Comparison of ENCODE assay signal across 8 cellular contexts in the genomic region with DNA sequence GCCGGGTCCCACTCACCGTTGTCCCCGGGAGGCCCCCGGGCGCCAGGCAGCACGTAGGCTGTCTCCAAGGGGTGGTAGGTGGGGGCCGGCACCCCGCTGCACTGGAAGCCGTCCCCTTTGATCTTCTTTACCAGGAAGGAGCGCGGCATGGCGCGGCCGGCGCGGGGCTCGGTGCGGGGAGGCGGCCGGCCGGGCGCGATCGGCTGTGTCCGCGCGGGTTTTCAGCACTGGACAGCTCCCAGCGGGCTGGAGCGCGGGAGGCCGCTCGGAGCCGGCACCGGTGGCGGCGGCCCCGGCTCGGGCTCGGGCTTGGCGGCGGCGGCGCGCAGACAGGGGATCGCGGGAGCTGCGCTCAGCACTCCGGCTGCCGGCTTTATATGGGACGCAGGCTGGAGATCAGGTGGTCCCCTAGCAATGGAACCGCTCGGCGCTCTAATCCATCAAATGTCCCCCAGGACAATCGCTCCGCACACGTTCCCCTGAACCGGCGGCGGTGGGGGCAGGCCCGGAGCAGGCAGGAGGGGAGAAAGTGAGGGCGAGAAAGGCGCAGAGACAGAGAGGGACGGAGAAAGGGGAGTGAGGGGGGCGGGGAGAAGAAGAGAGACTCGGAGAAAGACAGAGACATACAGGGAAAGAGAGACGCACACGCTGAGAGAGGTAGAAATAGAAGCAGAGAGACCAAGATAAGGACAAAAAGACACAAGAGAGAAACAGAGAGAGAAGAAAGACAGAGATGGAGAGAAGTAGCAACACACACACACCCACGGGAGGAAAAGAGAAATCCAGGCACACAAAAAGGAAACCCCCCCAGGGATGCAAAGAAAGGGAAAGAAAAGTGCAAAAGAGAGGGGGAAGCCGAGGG. TPM values are rescaled to one million over a fixed set of nuclear protein-coding genes. Genes with fewer than 3 reads are reported as not detected.
A peak's percentile ranks its signal among the peaks of the same experiment; 100 is the strongest.
DNase-seq lines count a peak whose midpoint lies in the region; ATAC-seq and TF ChIP-seq lines count a peak whose summit lies in the region.
"Had no signal": no experiment of that assay in that cellular context is flagged by ENCODE, and none has a peak within 500 bp of the region (broad histone marks: within the 10 kb centered on the region; RNA-seq: fewer than 3 reads in every experiment).

A gene (minus strand): TSS at position 350 of the 862 bp plus-strand sequence. CDS start 201 bp downstream, at position 149.

- intact Hi-C loops in activated naive CD4-positive, alpha-beta T cell treated with anti-CD3 and anti-CD28 coated beads for 36 hours (cut with micrococcal nuclease) = no loop called here
- intact Hi-C loops in ovary (cut with DNase I) = no loop called here

- H3K4me3 ChIP-seq in HAP-1 (no peak within 1 kb of the TSS), Peyer's patch (peak within 1 kb of the TSS in 1 of 4 donors; percentile 26), ovary (no peak within 1 kb of the TSS), tibial nerve (peak within 1 kb of the TSS in 1 of 4 donors; percentile 14)

- no peaks in the 10 kb centered on the region for H3K9me3 ChIP-seq in HAP-1
- no peaks in the 10 kb centered on the region for H3K9me3 ChIP-seq in Peyer's patch
- H3K9me3 ChIP-seq in ovary = no peaks in the 10 kb centered on the region
- no peaks in the 10 kb centered on the region for H3K9me3 ChIP-seq in tibial nerve

- 1 to 2% (median 2%) methylated on average over 40 to 69 of the region's 69 CpGs for WGBS in ovary, 3 donors
- WGBS in tibial nerve, 2 donors = 1 to 3% methylated on average over 59 to 60 of the region's 69 CpGs

- no peaks in the 10 kb centered on the region for H3K9me3 Mint-ChIP-seq in activated naive CD4-positive, alpha-beta T cell treated with anti-CD3 and anti-CD28 coated beads for 36 hours
- peaks cover 7% of the 10 kb centered on the region for H3K9me3 Mint-ChIP-seq in glutamatergic neuron (ENCODE audit: unreplicated experiment)

- no peaks in the 10 kb centered on the region for H3K36me3 Mint-ChIP-seq in activated naive CD4-positive, alpha-beta T cell treated with anti-CD3 and anti-CD28 coated beads for 36 hours (ENCODE audit: low read depth)
- H3K36me3 Mint-ChIP-seq in glutamatergic neuron (ENCODE audit: unreplicated experiment) = peaks cover 5% of the 10 kb centered on the region

- H3K4me3 Mint-ChIP-seq in activated naive CD4-positive, alpha-beta T cell treated with anti-CD3 and anti-CD28 coated beads for 36 hours = no peak within 1 kb of the TSS
- H3K4me3 Mint-ChIP-seq in glutamatergic neuron (ENCODE audit: unreplicated experiment) = peak within 1 kb of the TSS; percentile 96

- TF ChIP-seq EP300 in ovary (IDR thresholded peaks at IDR 0.05) (no peak), tibial nerve (IDR thresholded peaks at IDR 0.05) (no peak)

- peaks cover 71% of the 10 kb centered on the region for H3K27me3 Mint-ChIP-seq in activated naive CD4-positive, alpha-beta T cell treated with anti-CD3 and anti-CD28 coated beads for 36 hours (ENCODE audit: low read depth)
- peaks cover 24% of the 10 kb centered on the region for H3K27me3 Mint-ChIP-seq in glutamatergic neuron (ENCODE audit: unreplicated experiment)

- DNase-seq in HAP-1 (ENCODE audit: low spot score in 2 of 2) (peak; percentile 59 to 85), Peyer's patch (peak; percentile 25 to 85 (median 81)), glutamatergic neuron (peak; percentile 80), ovary (peak; percentile 78 to 92 (median 89)), tibial nerve (ENCODE audit: low spot score in 2 of 2) (peak; percentile 51 to 63)
- peak; percentile 71 for DNase-seq in activated naive CD4-positive, alpha-beta T cell treated with anti-CD3 and anti-CD28 coated beads for 36 hours

- peaks cover 6% of the 10 kb centered on the region for H3K4me1 Mint-ChIP-seq in activated naive CD4-positive, alpha-beta T cell treated with anti-CD3 and anti-CD28 coated beads for 36 hours (ENCODE audit: low read depth)
- H3K4me1 Mint-ChIP-seq in glutamatergic neuron (ENCODE audit: low read depth, unreplicated experiment) = peaks cover 20% of the 10 kb centered on the region

- no peaks in the 10 kb centered on the region for H3K36me3 ChIP-seq in HAP-1 (replicated peaks)
- no peaks in the 10 kb centered on the region for H3K36me3 ChIP-seq in Peyer's patch
- H3K36me3 ChIP-seq in ovary = no peaks in the 10 kb centered on the region
- no peaks in the 10 kb centered on the region for H3K36me3 ChIP-seq in tibial nerve

- ATAC-seq in HG03039 (IDR thresholded peaks at IDR 0.05; ENCODE audit: unreplicated experiment) = no peak

- H3K27me3 ChIP-seq in HAP-1 (ENCODE audit: low read depth) = peaks cover 45% of the 10 kb centered on the region
- peaks cover 0 to 15% of the 10 kb centered on the region in 2 donors for H3K27me3 ChIP-seq in Peyer's patch
- H3K27me3 ChIP-seq in ovary = no peaks in the 10 kb centered on the region
- H3K27me3 ChIP-seq in tibial nerve = peaks cover 0 to 86% of the 10 kb centered on the region in 2 donors

- in situ Hi-C loops in HAP-1 (cut with MboI; ENCODE audit: low sequenced_read_pairs) = no loop called here

- CTCF ChIA-PET in activated naive CD4-positive, alpha-beta T cell treated with anti-CD3 and anti-CD28 coated beads for 36 hours (lab: Charles Lee) = no interaction called here

- no peak for TF ChIP-seq CTCF in Peyer's patch (IDR thresholded peaks at IDR 0.05)
- no peak for TF ChIP-seq CTCF in glutamatergic neuron (IDR thresholded peaks at IDR 0.05; ENCODE audit: partially characterized antibody, unreplicated experiment)
- TF ChIP-seq CTCF in ovary (IDR thresholded peaks at IDR 0.05) = no peak
- TF ChIP-seq CTCF in tibial nerve (IDR thresholded peaks at IDR 0.05) = no peak

- no peak within 1 kb of the TSS for H3K27ac Mint-ChIP-seq in activated naive CD4-positive, alpha-beta T cell treated with anti-CD3 and anti-CD28 coated beads for 36 hours
- H3K27ac Mint-ChIP-seq in glutamatergic neuron (ENCODE audit: unreplicated experiment) = peak within 1 kb of the TSS; percentile 95

- TF ChIP-seq POLR2A in Peyer's patch (IDR thresholded peaks at IDR 0.05) = no peak
- TF ChIP-seq POLR2A in ovary (IDR thresholded peaks at IDR 0.05) = no peak
- no peak for TF ChIP-seq POLR2A in tibial nerve (IDR thresholded peaks at IDR 0.05)

- H3K27ac ChIP-seq in Peyer's patch = no peak within 1 kb of the TSS
- H3K27ac ChIP-seq in ovary = no peak within 1 kb of the TSS
- H3K27ac ChIP-seq in tibial nerve = no peak within 1 kb of the TSS

- H3K4me1 ChIP-seq in HAP-1 = no peaks in the 10 kb centered on the region
- H3K4me1 ChIP-seq in Peyer's patch = peaks cover 0 to 14% (median 8%) of the 10 kb centered on the region in 4 donors
- peaks cover 5% of the 10 kb centered on the region for H3K4me1 ChIP-seq in ovary (ENCODE audit: insufficient read depth)
- peaks cover 0 to 22% (median 12%) of the 10 kb centered on the region in 4 donors for H3K4me1 ChIP-seq in tibial nerve

RNA-seq across cellular contexts. Expression of the gene that starts here (rescaled TPM):
- total RNA-seq in Peyer's patch (not detected), glutamatergic neuron (ENCODE audit: unreplicated experiment) (28.0 TPM), ovary (not detected), tibial nerve (not detected)
- not detected for total RNA-seq in activated naive CD4-positive, alpha-beta T cell treated with anti-CD3 and anti-CD28 coated beads for 36 hours
- polyA plus RNA-seq in ovary = not detected
- total RNA-seq: epithelial cell of proximal tubule had no signal

Comparison
In these comparisons a context has a peak if more than half of its experiments do, and no peak if none do; other contexts are left out.
1. RNA of the gene that starts here (total RNA-seq): 28.0 TPM in glutamatergic neuron (single experiment); not detected in Peyer's patch, not detected in activated naive CD4-positive, alpha-beta T cell treated with anti-CD3 and anti-CD28 coated beads for 36 hours, not detected in ovary and not detected in tibial nerve; every median in the first group is over 10 times any median in the second.
2. Peak in DNase-seq in Peyer's patch; RNA of the gene not detected or under 1 TPM.
3. Peak in DNase-seq in activated naive CD4-positive, alpha-beta T cell treated with anti-CD3 and anti-CD28 coated beads for 36 hours; RNA of the gene not detected or under 1 TPM.
4. Peak in DNase-seq in ovary; RNA of the gene not detected or under 1 TPM.
5. Peak in DNase-seq in tibial nerve; RNA of the gene not detected or under 1 TPM.
6. Peak in every context shown above with its lines, with median percentiles within 50 percentile points of each other: DNase-seq.